20 cellular contexts compared by ENCODE assay signal in the genomic region with DNA sequence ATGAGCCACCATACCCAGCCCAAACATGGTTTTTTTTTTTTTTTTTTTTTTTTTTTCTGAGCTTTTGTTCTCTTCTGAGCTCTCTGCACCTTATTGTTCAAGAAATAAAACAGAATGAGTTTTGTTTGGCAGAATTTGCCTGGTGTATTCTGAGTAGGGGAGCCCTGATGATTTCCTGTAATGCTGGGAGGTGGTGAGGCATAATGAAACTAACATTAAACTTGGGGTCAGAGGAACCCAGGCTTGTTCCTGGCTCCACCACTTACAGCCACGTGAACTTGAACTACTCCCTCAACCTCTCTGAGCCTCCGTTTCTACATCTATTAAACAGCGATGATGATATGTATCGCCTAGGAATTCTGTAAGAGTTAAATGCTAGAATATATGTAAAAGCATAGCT.
DNase-seq lines count a peak whose midpoint lies in the region; ATAC-seq and TF ChIP-seq lines count a peak whose summit lies in the region.
"Had no signal": no experiment of that assay in that cellular context is flagged by ENCODE, and none has a peak within 500 bp of the region (broad histone marks: within the 10 kb centered on the region; RNA-seq: fewer than 3 reads in every experiment).

No MANE protein-coding gene starts in this region.

- H3K4me3 ChIP-seq in spleen: no peak overlapping the region
- H3K4me3 ChIP-seq: A549, breast epithelium, PC-9, SK-N-MC, upper lobe of right lung had no signal

- H3K27me3 ChIP-seq in spleen (replicated peaks in 1 of 7): no peaks in the 10 kb centered on the region
- H3K27me3 ChIP-seq: breast epithelium, upper lobe of right lung had no signal

- peaks cover 73% of the 10 kb centered on the region for H3K4me1 Mint-ChIP-seq in activated CD8-positive, alpha-beta memory T cell treated with anti-CD3 and anti-CD28 coated beads, Interleukin-2, amount 10 ng/mL, durations not matched to agents 7 days and 5 days

- DNase-seq in activated CD8-positive, alpha-beta memory T cell treated with anti-CD3 and anti-CD28 coated beads, Interleukin-2, amount 10 ng/mL, durations not matched to agents 7 days and 5 days: peak; percentile 78
- DNase-seq in activated CD8-positive, alpha-beta memory T cell treated with anti-CD3 and anti-CD28 coated beads, Interleukin-2, amount 50 U/mL, for 48 hours: no peak
- peak; percentile 56 for DNase-seq in activated CD4-positive, alpha-beta T cell treated with anti-CD3 and anti-CD28 coated beads for 48 hours
- peak in 1 of 2 donors; percentile 36 for DNase-seq in activated naive CD4-positive, alpha-beta T cell treated with anti-CD3 and anti-CD28 coated beads, Interleukin-2, amount 50 U/mL, for 72 hours (ENCODE audit: low spot score in 2 of 2)
- DNase-seq in spleen (no peak), T-helper 9 cell (no peak), UCSD-AML1 (lab: John Stamatoyannopoulos, UW; ENCODE audit: unreplicated experiment) (no peak)
- DNase-seq: HCEC 1CT; NCI-H2029 treated with DMSO at 0.1 percent for 48 hours; NCI-H526 treated with DMSO at 0.1 percent for 48 hours; nucleus accumbens; PC-9; stimulated activated naive CD4-positive, alpha-beta T cell treated with Interleukin-2 at 50 U/mL for 16 hours; upper lobe of right lung had no signal

- intact Hi-C loops in spleen (cut with DNase I; ENCODE audit: low total_unique reads): no loop called here

- peak overlapping the region; percentile 75 for H3K4me3 Mint-ChIP-seq in activated CD8-positive, alpha-beta memory T cell treated with anti-CD3 and anti-CD28 coated beads, Interleukin-2, amount 10 ng/mL, durations not matched to agents 7 days and 5 days
- H3K4me3 Mint-ChIP-seq: mesothelial cell of epicardium had no signal

- no peaks in the 10 kb centered on the region for H3K9me3 Mint-ChIP-seq in activated CD8-positive, alpha-beta memory T cell treated with anti-CD3 and anti-CD28 coated beads, Interleukin-2, amount 10 ng/mL, durations not matched to agents 7 days and 5 days (ENCODE audit: low read depth)
- no peaks in the 10 kb centered on the region for H3K9me3 Mint-ChIP-seq in activated naive CD4-positive, alpha-beta T cell treated with anti-CD3 and anti-CD28 coated beads, Interleukin-2, amount 50 U/mL, for 72 hours
- H3K9me3 Mint-ChIP-seq: mesothelial cell of epicardium had no signal

- H3K27me3 Mint-ChIP-seq in activated CD8-positive, alpha-beta memory T cell treated with anti-CD3 and anti-CD28 coated beads, Interleukin-2, amount 10 ng/mL, durations not matched to agents 7 days and 5 days: no peaks in the 10 kb centered on the region

- no peaks in the 10 kb centered on the region for H3K9me3 ChIP-seq in spleen
- H3K9me3 ChIP-seq: A549, breast epithelium, upper lobe of right lung had no signal

- CTCF ChIA-PET in activated CD8-positive, alpha-beta memory T cell treated with anti-CD3 and anti-CD28 coated beads, Interleukin-2, amount 10 ng/mL, durations not matched to agents 7 days and 5 days (lab: Charles Lee): interaction anchor here (0.6 to 1.8 kb wide), 11 partner anchors 13 to 1351 kb away, joined by 3 to 7 read pairs (median 3); a partner anchor contains a TSS

- H3K27ac ChIP-seq in spleen: peak overlapping the region in 5 of 8 donors; percentile 22 to 68 (median 44)
- H3K27ac ChIP-seq: breast epithelium, PC-9, SK-N-MC, upper lobe of right lung, VCaP had no signal

- peak overlapping the region; percentile 97 for H3K27ac Mint-ChIP-seq in activated CD8-positive, alpha-beta memory T cell treated with anti-CD3 and anti-CD28 coated beads, Interleukin-2, amount 10 ng/mL, durations not matched to agents 7 days and 5 days
- peak overlapping the region; percentile 94 to 98 for H3K27ac Mint-ChIP-seq in activated naive CD4-positive, alpha-beta T cell treated with anti-CD3 and anti-CD28 coated beads, Interleukin-2, amount 50 U/mL, for 72 hours
- H3K27ac Mint-ChIP-seq: mesothelial cell of epicardium had no signal

- H3K36me3 ChIP-seq in spleen: no peaks in the 10 kb centered on the region
- H3K36me3 ChIP-seq: breast epithelium, upper lobe of right lung had no signal

- H3K4me1 ChIP-seq in spleen: peaks cover 0 to 64% (median 40%) of the 10 kb centered on the region in 6 donors
- H3K4me1 ChIP-seq: upper lobe of right lung had no signal

- no peak for TF ChIP-seq POLR2A in spleen (IDR thresholded peaks at IDR 0.05)

- ATAC-seq in activated CD8-positive, alpha-beta memory T cell treated with anti-CD3 and anti-CD28 coated beads, Interleukin-2, amount 10 ng/mL, durations not matched to agents 7 days and 5 days: peak; percentile 82
- ATAC-seq in activated naive CD4-positive, alpha-beta T cell treated with anti-CD3 and anti-CD28 coated beads, Interleukin-2, amount 50 U/mL, for 72 hours: peak; percentile 73 to 74
- no peak for ATAC-seq in HG03571 (IDR thresholded peaks at IDR 0.05; ENCODE audit: unreplicated experiment)
- ATAC-seq: A549, upper lobe of right lung had no signal

- 55 to 60% (median 55%) methylated on average over 4 of the region's 4 CpGs for WGBS in spleen, 5 donors

- peaks cover 2% of the 10 kb centered on the region for H3K36me3 Mint-ChIP-seq in activated CD8-positive, alpha-beta memory T cell treated with anti-CD3 and anti-CD28 coated beads, Interleukin-2, amount 10 ng/mL, durations not matched to agents 7 days and 5 days
- H3K36me3 Mint-ChIP-seq in activated naive CD4-positive, alpha-beta T cell treated with anti-CD3 and anti-CD28 coated beads, Interleukin-2, amount 50 U/mL, for 72 hours: no peaks in the 10 kb centered on the region
- H3K36me3 Mint-ChIP-seq: mesothelial cell of epicardium had no signal

- no peak for TF ChIP-seq CTCF in spleen (IDR thresholded peaks at IDR 0.05 in 8 of 11, conservative IDR thresholded peaks at IDR 0.05 in 3 of 11)

Comparison
In these comparisons a context has a peak if more than half of its experiments do, and no peak if none do; other contexts are left out.
1. DNase-seq: peak in activated CD8-positive, alpha-beta memory T cell treated with anti-CD3 and anti-CD28 coated beads, Interleukin-2, amount 10 ng/mL, durations not matched to agents 7 days and 5 days (single experiment) and activated CD4-positive, alpha-beta T cell treated with anti-CD3 and anti-CD28 coated beads for 48 hours (single experiment); none in activated CD8-positive, alpha-beta memory T cell treated with anti-CD3 and anti-CD28 coated beads, Interleukin-2, amount 50 U/mL, for 48 hours (single experiment), spleen (single experiment), T-helper 9 cell (single experiment) and UCSD-AML1 (single experiment).